ENCODE assay signal across 26 cellular contexts in genomic region chr18:11504962-11505361, GRCh38.
DNase-seq lines count a peak whose midpoint lies in the region; ATAC-seq, FAIRE-seq and TF ChIP-seq lines count a peak whose summit lies in the region.
"Had no signal": no experiment of that assay in that cellular context is flagged by ENCODE, and none has a peak within 500 bp of the region (broad histone marks: within the 10 kb centered on the region; RNA-seq: fewer than 3 reads in every experiment).

No MANE protein-coding gene starts in this region.

- TF ChIP-seq RAD21 in SK-N-SH (IDR thresholded peaks at IDR 0.05; ENCODE audit: low read length) (no peak), GM12878 (IDR thresholded peaks at IDR 0.05; ENCODE audit: insufficient read depth, low read depth, low read length) (no peak)

- H3K9ac ChIP-seq in SK-N-SH: no peak overlapping the region
- no peak overlapping the region for H3K9ac ChIP-seq in GM12878 (ENCODE audit: control insufficient read depth, insufficient read depth, low read length)

- no peaks in the 10 kb centered on the region for H3K4me1 Mint-ChIP-seq in T-cell
- H3K4me1 Mint-ChIP-seq: CD14-positive monocyte had no signal

- peaks cover 0 to 7% of the 10 kb centered on the region in 2 experiments; a peak in 1 of 4 replicates for H3K4me1 ChIP-seq in SK-N-SH (ENCODE audit: control insufficient read depth in 1 of 2, insufficient read depth in 2 of 2, low read depth in 1 of 2, low read length in 1 of 2)
- H3K4me1 ChIP-seq in GM12878 (ENCODE audit: control insufficient read depth, insufficient read depth, low read length): no peaks in the 10 kb centered on the region
- H3K4me1 ChIP-seq in lower lobe of right lung: no peaks in the 10 kb centered on the region
- H3K4me1 ChIP-seq: BE2C had no signal

- POLR2A ChIA-PET in SK-N-SH (lab: Yijun Ruan, JAX) (no interaction called here), GM12878 (lab: Charles Lee) (no interaction called here), T-cell (lab: Charles Lee) (no interaction called here)

- H3F3A ChIP-seq in SK-N-SH (replicated peaks; ENCODE audit: insufficient read depth): peaks cover 5% of the 10 kb centered on the region

- WGBS in SK-N-SH (ENCODE audit: low lambda C conversion rate): 4% methylated on average over 6 of the region's 6 CpGs
- 32% methylated on average over 6 of the region's 6 CpGs for WGBS in GM12878 (ENCODE audit: insufficient coverage, insufficient replicate concordance, low lambda C conversion rate, missing lambda C conversion rate)

- H3K4me3 ChIP-seq in SK-N-SH (ENCODE audit: low read depth in 2 of 2, low read length in 1 of 2) (no peak overlapping the region), GM12878 (no peak overlapping the region), lower lobe of right lung (no peak overlapping the region)
- H3K4me3 ChIP-seq: K562, MG63, SK-N-MC had no signal

- H3K9me3 ChIP-seq in SK-N-SH: no peaks in the 10 kb centered on the region
- H3K9me3 ChIP-seq in GM12878 (replicated peaks; ENCODE audit: control insufficient read depth, insufficient read depth, low read length): no peaks in the 10 kb centered on the region; the same call in 2 of the 3 replicates
- H3K9me3 ChIP-seq in lower lobe of right lung: no peaks in the 10 kb centered on the region
- H3K9me3 ChIP-seq: BE2C, MG63 had no signal

- RAD21 ChIA-PET in GM12878 (lab: Charles Lee; ENCODE audit: unreplicated experiment): no interaction called here

- DNase-seq in SK-N-SH (no peak), M059J (ENCODE audit: low read depth) (peak; percentile 11), GM12878 (ENCODE audit: low read depth, low spot score) (no peak), lower lobe of right lung (no peak), T-cell (no peak)
- DNase-seq in stimulated activated CD4-positive, alpha-beta T cell treated with anti-CD3 and anti-CD28 coated beads, Interleukin-4, amount 100 ng/mL, for 1 hour: no peak
- DNase-seq: ACHN, BE2C, MG63, NCI-H1048, NCI-H1417, NCI-H1694, NCI-H2029 treated with DMSO at 0.1 percent for 48 hours, NCI-H2227 treated with DMSO at 0.1 percent for 48 hours, NCI-H526 treated with DMSO at 0.1 percent for 48 hours, SHP77 treated with DMSO at 0.1 percent for 48 hours had no signal

- 0 out of 2 replicates have a peak, but pooled peaks cover 3% of the 10 kb centered on the region for H3K9me2 ChIP-seq in SK-N-SH

- no peaks in the 10 kb centered on the region for H4K20me1 ChIP-seq in SK-N-SH (ENCODE audit: insufficient read depth)
- H4K20me1 ChIP-seq in GM12878 (ENCODE audit: control insufficient read depth, insufficient read depth): no peaks in the 10 kb centered on the region

- no peaks in the 10 kb centered on the region for H3K36me3 Mint-ChIP-seq in T-cell
- H3K36me3 Mint-ChIP-seq: CD14-positive monocyte had no signal

- no peak overlapping the region for H3K4me3 Mint-ChIP-seq in T-cell
- H3K4me3 Mint-ChIP-seq: CD14-positive monocyte had no signal

- H3K4me2 ChIP-seq in SK-N-SH (no peak overlapping the region), GM12878 (ENCODE audit: control insufficient read depth, insufficient read depth) (no peak overlapping the region)

- no peak for FAIRE-seq in GM12878 (lab: Jason Lieb, UNC)
- FAIRE-seq: D721Med, G401.6, GM12891, K562 had no signal

- no peak overlapping the region for H3K27ac ChIP-seq in SK-N-SH (ENCODE audit: low read depth in 2 of 2, low read length in 1 of 2)
- no peak overlapping the region for H3K27ac ChIP-seq in GM12878 (ENCODE audit: control insufficient read depth, insufficient read depth)
- no peak overlapping the region for H3K27ac ChIP-seq in lower lobe of right lung
- H3K27ac ChIP-seq: 22Rv1, HL-60, SK-N-MC had no signal

- TF ChIP-seq EP300 in SK-N-SH (IDR thresholded peaks at IDR 0.05; ENCODE audit: borderline replicate concordance in 1 of 2, low read depth in 1 of 2, low read length in 1 of 2) (no peak), GM12878 (IDR thresholded peaks at IDR 0.05; ENCODE audit: borderline replicate concordance in 1 of 2, control insufficient read depth in 1 of 2, low read depth in 2 of 2, low read length in 2 of 2) (no peak)

- peaks cover 2 to 11% of the 10 kb centered on the region in 2 donors for H3K27me3 Mint-ChIP-seq in T-cell

- TF ChIP-seq POLR2A in GM12878 (IDR thresholded peaks at IDR 0.05; ENCODE audit: low read depth, low read length): no peak

- H3K27ac Mint-ChIP-seq in T-cell: no peak overlapping the region
- H3K27ac Mint-ChIP-seq: CD14-positive monocyte had no signal

- no TSS peak for BruUV-seq in GM12878 (replicated peaks; lab: Mats Ljungman, UMichigan)

- H3K79me2 ChIP-seq in SK-N-SH (ENCODE audit: insufficient read depth) (no peaks in the 10 kb centered on the region), GM12878 (ENCODE audit: control insufficient read depth, insufficient read depth, low read length) (no peaks in the 10 kb centered on the region)

- in situ Hi-C loops in GM12878 (cut with MboI): no loop called here

- intact Hi-C loops in GM12878 (cut with micrococcal nuclease; ENCODE audit: unreplicated experiment) (no loop called here), lower lobe of right lung (cut with DNase I) (no loop called here)

- SMC1A ChIA-PET in GM12878 (lab: Charles Lee; ENCODE audit: uncharacterized antibody, unreplicated experiment): no interaction called here

- H2AFZ ChIP-seq in SK-N-SH (ENCODE audit: low read depth): no peak overlapping the region
- no peak overlapping the region for H2AFZ ChIP-seq in GM12878 (ENCODE audit: control insufficient read depth, low read depth, low read length)

- ATAC-seq in SK-N-SH treated with all-trans-retinoic acid at 6 μM for 48 hours (no peak), GM12878 (no peak), lower lobe of right lung (no peak), T-cell (replicated peaks in 1 of 4) (no peak)
- ATAC-seq: K562, Panc1 had no signal

- CTCF ChIA-PET in SK-N-SH (lab: Yijun Ruan, JAX): interaction anchor here (1.1 kb wide), 1 partner anchor 14 kb away, joined by 5 read pairs; no protein-coding TSS in a partner anchor
- CTCF ChIA-PET in GM12878 (lab: Yijun Ruan, JAX): interaction anchor here (2.0 kb wide), 1 partner anchor 14 kb away, joined by 9 read pairs; no protein-coding TSS in a partner anchor
- CTCF ChIA-PET in T-cell (lab: Charles Lee): interaction anchor here in 1 of 2 donors (0.5 kb wide), 1 partner anchor 24 kb away, joined by 3 read pairs; no protein-coding TSS in a partner anchor

- H3K36me3 ChIP-seq in SK-N-SH (replicated peaks in 1 of 2; ENCODE audit: control insufficient read depth in 1 of 2, insufficient read depth in 2 of 2, low read length in 1 of 2) (no peaks in the 10 kb centered on the region), GM12878 (ENCODE audit: control insufficient read depth in 2 of 2, insufficient read depth in 2 of 2, low read length in 1 of 2) (no peaks in the 10 kb centered on the region), lower lobe of right lung (no peaks in the 10 kb centered on the region)
- H3K36me3 ChIP-seq: BE2C, MG63 had no signal

- H3K27me3 ChIP-seq in SK-N-SH (ENCODE audit: insufficient read depth) (no peaks in the 10 kb centered on the region; the same call in 1 of the 2 replicates), GM12878 (replicated peaks in 1 of 2; ENCODE audit: control insufficient read depth in 2 of 2, insufficient read depth in 2 of 2, low read length in 1 of 2) (no peaks in the 10 kb centered on the region), lower lobe of right lung (ENCODE audit: low read depth) (no peaks in the 10 kb centered on the region)
- H3K27me3 ChIP-seq: BE2C, MG63 had no signal

- TF ChIP-seq CTCF in SK-N-SH (IDR thresholded peaks at IDR 0.05) (no peak), GM12878 (IDR thresholded peaks at IDR 0.05 in 2 of 3, conservative IDR thresholded peaks at IDR 0.05 in 1 of 3; ENCODE audit: control insufficient read depth in 2 of 3, extremely low read depth in 1 of 3, insufficient read depth in 1 of 3, low read depth in 3 of 3, low read length in 3 of 3) (no peak), lower lobe of right lung (IDR thresholded peaks at IDR 0.05) (no peak)

- no peaks in the 10 kb centered on the region for H3K9me3 Mint-ChIP-seq in T-cell

TF ChIP-seq in SK-N-SH, 30 proteins besides CTCF, POLR2A, EP300 and RAD21 (continues in another document):
- no peak for TF ChIP-seq EZH2phosphoT487 (IDR thresholded peaks at IDR 0.05; ENCODE audit: borderline replicate concordance, low read depth)

TF ChIP-seq in SK-N-SH treated with all-trans-retinoic acid at 6 μM for 48 hours, 23 proteins besides CTCF, POLR2A, EP300 and RAD21 (continues in another document):
- no peak for TF ChIP-seq PPARA (CRISPR knock-in tag; IDR thresholded peaks at IDR 0.05; ENCODE audit: borderline replicate concordance)
- no peak for TF ChIP-seq SNAI2 (CRISPR knock-in tag; IDR thresholded peaks at IDR 0.05)

TF ChIP-seq in GM12878, 131 proteins besides CTCF, POLR2A, EP300 and RAD21:
- TF ChIP-seq, protein P1, sequence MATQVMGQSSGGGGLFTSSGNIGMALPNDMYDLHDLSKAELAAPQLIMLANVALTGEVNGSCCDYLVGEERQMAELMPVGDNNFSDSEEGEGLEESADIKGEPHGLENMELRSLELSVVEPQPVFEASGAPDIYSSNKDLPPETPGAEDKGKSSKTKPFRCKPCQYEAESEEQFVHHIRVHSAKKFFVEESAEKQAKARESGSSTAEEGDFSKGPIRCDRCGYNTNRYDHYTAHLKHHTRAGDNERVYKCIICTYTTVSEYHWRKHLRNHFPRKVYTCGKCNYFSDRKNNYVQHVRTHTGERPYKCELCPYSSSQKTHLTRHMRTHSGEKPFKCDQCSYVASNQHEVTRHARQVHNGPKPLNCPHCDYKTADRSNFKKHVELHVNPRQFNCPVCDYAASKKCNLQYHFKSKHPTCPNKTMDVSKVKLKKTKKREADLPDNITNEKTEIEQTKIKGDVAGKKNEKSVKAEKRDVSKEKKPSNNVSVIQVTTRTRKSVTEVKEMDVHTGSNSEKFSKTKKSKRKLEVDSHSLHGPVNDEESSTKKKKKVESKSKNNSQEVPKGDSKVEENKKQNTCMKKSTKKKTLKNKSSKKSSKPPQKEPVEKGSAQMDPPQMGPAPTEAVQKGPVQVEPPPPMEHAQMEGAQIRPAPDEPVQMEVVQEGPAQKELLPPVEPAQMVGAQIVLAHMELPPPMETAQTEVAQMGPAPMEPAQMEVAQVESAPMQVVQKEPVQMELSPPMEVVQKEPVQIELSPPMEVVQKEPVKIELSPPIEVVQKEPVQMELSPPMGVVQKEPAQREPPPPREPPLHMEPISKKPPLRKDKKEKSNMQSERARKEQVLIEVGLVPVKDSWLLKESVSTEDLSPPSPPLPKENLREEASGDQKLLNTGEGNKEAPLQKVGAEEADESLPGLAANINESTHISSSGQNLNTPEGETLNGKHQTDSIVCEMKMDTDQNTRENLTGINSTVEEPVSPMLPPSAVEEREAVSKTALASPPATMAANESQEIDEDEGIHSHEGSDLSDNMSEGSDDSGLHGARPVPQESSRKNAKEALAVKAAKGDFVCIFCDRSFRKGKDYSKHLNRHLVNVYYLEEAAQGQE (IDR thresholded peaks at IDR 0.05; ENCODE audit: low read depth, low read length): peak; percentile 65; the same call in 1 of the 2 replicates
- TF ChIP-seq, protein P2, sequence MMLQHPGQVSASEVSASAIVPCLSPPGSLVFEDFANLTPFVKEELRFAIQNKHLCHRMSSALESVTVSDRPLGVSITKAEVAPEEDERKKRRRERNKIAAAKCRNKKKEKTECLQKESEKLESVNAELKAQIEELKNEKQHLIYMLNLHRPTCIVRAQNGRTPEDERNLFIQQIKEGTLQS (IDR thresholded peaks at IDR 0.05; ENCODE audit: borderline replicate concordance, extremely low read depth, low read depth, low read length): no peak
- TF ChIP-seq HDAC2 (IDR thresholded peaks at IDR 0.05) (no peak), NR2C1 (IDR thresholded peaks at IDR 0.05) (no peak)
